Comparison of ENCODE assay signal across 1 cellular context in genomic region chr1:2345297-2346075, GRCh38.
TF ChIP-seq lines count a peak whose summit lies in the region.

No MANE protein-coding gene starts in this region.

TF ChIP-seq in HepG2, 621 proteins besides CTCF, POLR2A, EP300 and RAD21:
- TF ChIP-seq ZBTB1 (CRISPR knock-in tag; IDR thresholded peaks at IDR 0.05; ENCODE audit: borderline replicate concordance): no peak
- TF ChIP-seq ZNF558 (CRISPR knock-in tag; IDR thresholded peaks at IDR 0.05; ENCODE audit: borderline replicate concordance): no peak
- no peak for TF ChIP-seq ATRX (CRISPR knock-in tag; IDR thresholded peaks at IDR 0.05; ENCODE audit: borderline replicate concordance)
- no peak for TF ChIP-seq HHEX (CRISPR knock-in tag; IDR thresholded peaks at IDR 0.05)
- TF ChIP-seq CBX1 (IDR thresholded peaks at IDR 0.05; ENCODE audit: low read depth): no peak
- no peak for TF ChIP-seq SPEN (CRISPR knock-in tag; IDR thresholded peaks at IDR 0.05; ENCODE audit: low read depth)
- no peak for TF ChIP-seq UBTF (CRISPR knock-in tag; IDR thresholded peaks at IDR 0.05)
- no peak for TF ChIP-seq ZNF562 (CRISPR knock-in tag; IDR thresholded peaks at IDR 0.05; ENCODE audit: borderline replicate concordance)
- TF ChIP-seq ZNF225 (CRISPR knock-in tag; IDR thresholded peaks at IDR 0.05): no peak
- TF ChIP-seq ZNF746 (CRISPR knock-in tag; IDR thresholded peaks at IDR 0.05): no peak
- no peak for TF ChIP-seq ZNF672 (CRISPR knock-in tag; IDR thresholded peaks at IDR 0.05)
- TF ChIP-seq NBN (conservative IDR thresholded peaks at IDR 0.05): no peak
- TF ChIP-seq REL (CRISPR knock-in tag; conservative IDR thresholded peaks at IDR 0.05): no peak
- no peak for TF ChIP-seq FOXA3 (CRISPR knock-in tag; IDR thresholded peaks at IDR 0.05)
- no peak for TF ChIP-seq ERF (CRISPR knock-in tag; IDR thresholded peaks at IDR 0.05)
